26 cellular contexts compared by ENCODE assay signal in the genomic region with DNA sequence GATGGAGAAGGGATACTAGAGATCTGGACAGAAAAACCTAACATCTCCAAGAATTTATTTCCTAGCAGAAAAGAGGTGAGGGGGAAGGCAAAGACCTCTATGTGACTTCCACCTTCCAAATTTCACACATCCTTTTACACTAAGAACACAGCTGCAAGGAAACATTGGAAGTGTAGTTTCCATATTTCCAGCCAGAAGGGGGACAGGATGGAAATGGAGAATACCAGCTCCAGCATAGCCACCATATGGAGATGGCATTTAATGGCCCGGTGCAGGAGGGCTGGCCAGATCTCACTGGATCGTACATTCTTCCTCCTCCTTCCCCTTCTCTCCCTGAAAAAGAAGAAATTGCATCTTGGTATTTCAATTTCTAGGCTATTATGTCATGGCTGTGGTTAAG.
"Had no signal": no experiment of that assay in that cellular context is flagged by ENCODE, and none has a peak within 500 bp of the region (broad histone marks: within the 10 kb centered on the region; RNA-seq: fewer than 3 reads in every experiment).

No MANE protein-coding gene starts in this region.

- H3K27me3 ChIP-seq: SJCRH30 had no signal

- DNase-seq: Kasumi-1, MG63, MV-4-11, NCI-H1092, NCI-H1105 treated with DMSO at 0.1 percent for 48 hours, NCI-H1417 treated with DMSO at 0.1 percent for 48 hours, NCI-H146, NCI-H1694 treated with DMSO at 0.1 percent for 48 hours, NCI-H1930, NCI-H2081, NCI-H2171, NCI-H226, NCI-H446, NCI-H510A, NCI-H524 treated with DMSO at 0.1 percent for 48 hours, NCI-H69, NCI-H774, SHP77 treated with DMSO at 0.1 percent for 48 hours, SJCRH30, SW 1271, T-cell had no signal

- H3K4me3 Mint-ChIP-seq: IgD-negative memory B cell; T-cell; T-helper 1 cell treated with Interleukin-12 subunit alpha and Interleukin-12 subunit beta and Interleukin-4 antibody, amounts not matched to agents 30 μg/mL and 1 μg/mL, for 36 hours had no signal

- H3K9me3 ChIP-seq: MG63, SJCRH30 had no signal

- H3K27ac Mint-ChIP-seq: IgD-negative memory B cell; T-cell; T-helper 1 cell treated with Interleukin-12 subunit alpha and Interleukin-12 subunit beta and Interleukin-4 antibody, amounts not matched to agents 30 μg/mL and 1 μg/mL, for 36 hours had no signal

- H3K4me1 Mint-ChIP-seq: IgD-negative memory B cell, T-cell had no signal

- H3K4me3 ChIP-seq: K562, MG63, SJCRH30 had no signal

- H3K9me3 Mint-ChIP-seq: IgD-negative memory B cell; T-cell; T-helper 1 cell treated with Interleukin-12 subunit alpha and Interleukin-12 subunit beta and Interleukin-4 antibody, amounts not matched to agents 30 μg/mL and 1 μg/mL, for 36 hours had no signal

- H3K36me3 ChIP-seq: MG63, SJCRH30 had no signal

- H3K27ac ChIP-seq: KMS-11, RWPE1, SJCRH30 had no signal

- H3K36me3 Mint-ChIP-seq: IgD-negative memory B cell, T-cell had no signal

- H3K4me1 ChIP-seq: SJCRH30 had no signal
